In the genomic region with DNA sequence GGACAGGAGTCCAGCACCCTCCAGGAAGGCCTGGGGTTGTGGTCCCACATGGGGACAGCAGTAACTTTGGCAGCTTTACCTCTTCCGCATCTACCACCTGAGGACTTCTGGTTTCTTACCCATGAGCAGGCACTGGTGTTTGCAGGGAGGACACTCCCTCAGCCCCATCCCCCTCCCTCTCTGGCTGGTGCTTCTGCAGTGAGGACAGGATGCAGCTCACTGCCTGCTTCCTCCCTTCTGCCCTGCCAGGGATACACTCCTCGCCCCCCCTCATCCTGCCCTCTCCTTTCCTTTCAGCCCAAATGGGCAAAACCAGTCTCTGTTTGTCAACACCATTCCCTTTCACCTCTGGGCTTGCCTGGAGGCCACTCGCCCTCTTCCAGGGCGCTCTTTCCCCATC, we compare ENCODE assay signal across 22 cellular contexts.
DNase-seq lines count a peak whose midpoint lies in the region; ATAC-seq and TF ChIP-seq lines count a peak whose summit lies in the region.
"Had no signal": no experiment of that assay in that cellular context is flagged by ENCODE, and none has a peak within 500 bp of the region (broad histone marks: within the 10 kb centered on the region; RNA-seq: fewer than 3 reads in every experiment).

No MANE protein-coding gene starts in this region.

- no peaks in the 10 kb centered on the region for H3K27me3 ChIP-seq in RWPE2 (ENCODE audit: insufficient read depth, poor library complexity, severe bottlenecking)
- no peaks in the 10 kb centered on the region for H3K27me3 ChIP-seq in upper lobe of right lung
- H3K27me3 ChIP-seq in esophagus squamous epithelium: no peaks in the 10 kb centered on the region
- H3K27me3 ChIP-seq: body of pancreas, esophagus muscularis mucosa, neutrophil, right atrium auricular region had no signal

- peaks cover 4% of the 10 kb centered on the region for H3K4me1 ChIP-seq in RWPE2 (ENCODE audit: insufficient read depth, poor library complexity, severe bottlenecking)
- peaks cover 16% of the 10 kb centered on the region for H3K4me1 ChIP-seq in upper lobe of right lung
- H3K4me1 ChIP-seq in esophagus squamous epithelium: peaks cover 0 to 61% (median 10%) of the 10 kb centered on the region in 3 donors
- H3K4me1 ChIP-seq: body of pancreas had no signal

- H3K4me3 ChIP-seq in RWPE2 (ENCODE audit: severe bottlenecking): no peak overlapping the region
- no peak overlapping the region for H3K4me3 ChIP-seq in upper lobe of right lung
- no peak overlapping the region for H3K4me3 ChIP-seq in esophagus squamous epithelium
- H3K4me3 ChIP-seq: body of pancreas, esophagus muscularis mucosa, right atrium auricular region had no signal

- no peak overlapping the region for H3K4me3 Mint-ChIP-seq in activated naive CD8-positive, alpha-beta T cell treated with anti-CD3 and anti-CD28 coated beads, Interleukin-2, amount 50 U/mL, for 24 hours
- no peak overlapping the region for H3K4me3 Mint-ChIP-seq in activated naive CD8-positive, alpha-beta T cell treated with anti-CD3 and anti-CD28 coated beads for 36 hours
- H3K4me3 Mint-ChIP-seq: activated naive CD4-positive, alpha-beta T cell treated with anti-CD3 and anti-CD28 coated beads, Interleukin-2, amount 10 ng/mL, durations not matched to agents 7 days and 5 days; CD8-positive, alpha-beta T cell; dendritic cell treated with granulocyte-macrophage colony-stimulating factor and Interleukin-4, amounts not matched to agents 40 ng/mL and 50 ng/mL, for 4 days; IgD-negative memory B cell had no signal

- peak; percentile 3 for DNase-seq in activated naive CD8-positive, alpha-beta T cell treated with anti-CD3 and anti-CD28 coated beads, Interleukin-2, amount 50 U/mL, for 24 hours
- no peak for DNase-seq in activated naive CD8-positive, alpha-beta T cell treated with anti-CD3 and anti-CD28 coated beads for 36 hours
- DNase-seq in RWPE2 (ENCODE audit: low spot score) (no peak), islet precursor cell (peak; percentile 65), upper lobe of right lung (no peak), esophagus squamous epithelium (lab: John Stamatoyannopoulos, UW) (no peak)
- no peak for DNase-seq in activated CD4-positive, alpha-beta T cell treated with anti-CD3 and anti-CD28 coated beads, Interleukin-2, amount 50 U/mL, for 4 hours
- DNase-seq in stimulated activated CD4-positive, alpha-beta T cell treated with anti-CD3 and anti-CD28 coated beads, Interleukin-4, amount 100 ng/mL, for 4 hours: no peak
- DNase-seq: ACHN; activated CD4-positive, alpha-beta T cell treated with anti-CD3 and anti-CD28 coated beads, Interleukin-2, amount 50 U/mL, for 48 hours; activated naive CD4-positive, alpha-beta T cell treated with anti-CD3 and anti-CD28 coated beads, Interleukin-2, amount 10 ng/mL, durations not matched to agents 7 days and 5 days; body of pancreas; CD8-positive, alpha-beta T cell; EL; glutamatergic neuron; NCI-H2107; NCI-H748 treated with DMSO at 0.1 percent for 48 hours had no signal

- no peak overlapping the region for H3K27ac Mint-ChIP-seq in activated naive CD8-positive, alpha-beta T cell treated with anti-CD3 and anti-CD28 coated beads, Interleukin-2, amount 50 U/mL, for 24 hours
- no peak overlapping the region for H3K27ac Mint-ChIP-seq in activated naive CD8-positive, alpha-beta T cell treated with anti-CD3 and anti-CD28 coated beads for 36 hours
- H3K27ac Mint-ChIP-seq: activated naive CD4-positive, alpha-beta T cell treated with anti-CD3 and anti-CD28 coated beads, Interleukin-2, amount 10 ng/mL, durations not matched to agents 7 days and 5 days; CD8-positive, alpha-beta T cell; dendritic cell treated with granulocyte-macrophage colony-stimulating factor and Interleukin-4, amounts not matched to agents 40 ng/mL and 50 ng/mL, for 4 days had no signal

- TF ChIP-seq CTCF in RWPE2 (IDR thresholded peaks at IDR 0.05; ENCODE audit: poor library complexity, severe bottlenecking) (no peak), upper lobe of right lung (IDR thresholded peaks at IDR 0.05) (no peak), esophagus squamous epithelium (IDR thresholded peaks at IDR 0.05) (no peak)

- no peak for TF ChIP-seq POLR2A in esophagus squamous epithelium (IDR thresholded peaks at IDR 0.05)

- no peaks in the 10 kb centered on the region for H3K36me3 Mint-ChIP-seq in activated naive CD8-positive, alpha-beta T cell treated with anti-CD3 and anti-CD28 coated beads, Interleukin-2, amount 50 U/mL, for 24 hours (ENCODE audit: low read depth)
- no peaks in the 10 kb centered on the region for H3K36me3 Mint-ChIP-seq in activated naive CD8-positive, alpha-beta T cell treated with anti-CD3 and anti-CD28 coated beads for 36 hours
- H3K36me3 Mint-ChIP-seq: activated naive CD4-positive, alpha-beta T cell treated with anti-CD3 and anti-CD28 coated beads, Interleukin-2, amount 10 ng/mL, durations not matched to agents 7 days and 5 days; CD8-positive, alpha-beta T cell; IgD-negative memory B cell had no signal

- no peaks in the 10 kb centered on the region for H3K9me3 Mint-ChIP-seq in activated naive CD8-positive, alpha-beta T cell treated with anti-CD3 and anti-CD28 coated beads, Interleukin-2, amount 50 U/mL, for 24 hours
- no peaks in the 10 kb centered on the region for H3K9me3 Mint-ChIP-seq in activated naive CD8-positive, alpha-beta T cell treated with anti-CD3 and anti-CD28 coated beads for 36 hours
- H3K9me3 Mint-ChIP-seq: activated naive CD4-positive, alpha-beta T cell treated with anti-CD3 and anti-CD28 coated beads, Interleukin-2, amount 10 ng/mL, durations not matched to agents 7 days and 5 days; CD8-positive, alpha-beta T cell; dendritic cell treated with granulocyte-macrophage colony-stimulating factor and Interleukin-4, amounts not matched to agents 40 ng/mL and 50 ng/mL, for 4 days; IgD-negative memory B cell had no signal

- H3K4me1 Mint-ChIP-seq in activated naive CD8-positive, alpha-beta T cell treated with anti-CD3 and anti-CD28 coated beads, Interleukin-2, amount 50 U/mL, for 24 hours: no peaks in the 10 kb centered on the region
- no peaks in the 10 kb centered on the region for H3K4me1 Mint-ChIP-seq in activated naive CD8-positive, alpha-beta T cell treated with anti-CD3 and anti-CD28 coated beads for 36 hours
- H3K4me1 Mint-ChIP-seq: activated naive CD4-positive, alpha-beta T cell treated with anti-CD3 and anti-CD28 coated beads, Interleukin-2, amount 10 ng/mL, durations not matched to agents 7 days and 5 days had no signal

- peaks cover 8% of the 10 kb centered on the region for H3K27me3 Mint-ChIP-seq in activated naive CD8-positive, alpha-beta T cell treated with anti-CD3 and anti-CD28 coated beads, Interleukin-2, amount 50 U/mL, for 24 hours
- H3K27me3 Mint-ChIP-seq in activated naive CD8-positive, alpha-beta T cell treated with anti-CD3 and anti-CD28 coated beads for 36 hours: no peaks in the 10 kb centered on the region

- intact Hi-C loops in upper lobe of right lung (cut with DNase I): no loop called here
- intact Hi-C loops in esophagus squamous epithelium (cut with DNase I): no loop called here

- H3K36me3 ChIP-seq in RWPE2 (ENCODE audit: low read depth) (peaks cover 28% of the 10 kb centered on the region), upper lobe of right lung (no peaks in the 10 kb centered on the region), esophagus squamous epithelium (no peaks in the 10 kb centered on the region)
- H3K36me3 ChIP-seq: esophagus muscularis mucosa, neutrophil, right atrium auricular region had no signal

- H3K9me3 ChIP-seq in RWPE2 (ENCODE audit: severe bottlenecking) (no peaks in the 10 kb centered on the region), upper lobe of right lung (no peaks in the 10 kb centered on the region), esophagus squamous epithelium (no peaks in the 10 kb centered on the region)
- H3K9me3 ChIP-seq: body of pancreas, esophagus muscularis mucosa, neutrophil, right atrium auricular region had no signal

- WGBS in esophagus squamous epithelium, 2 donors: 66 to 73% methylated on average over 3 to 4 of the region's 4 CpGs

- H3K27ac ChIP-seq in RWPE2 (ENCODE audit: poor library complexity, severe bottlenecking) (no peak overlapping the region), upper lobe of right lung (no peak overlapping the region), esophagus squamous epithelium (no peak overlapping the region)
- H3K27ac ChIP-seq: body of pancreas, esophagus muscularis mucosa, neutrophil, right atrium auricular region had no signal

- no peak for ATAC-seq in activated naive CD8-positive, alpha-beta T cell treated with anti-CD3 and anti-CD28 coated beads, Interleukin-2, amount 50 U/mL, for 24 hours
- ATAC-seq in RWPE2 (ENCODE audit: low read depth) (peak; percentile 52; the same call in 1 of the 3 replicates), upper lobe of right lung (peak; percentile 59)
- ATAC-seq: body of pancreas; CD8-positive, alpha-beta T cell had no signal

Comparison
In these comparisons a context has a peak if more than half of its experiments do, and no peak if none do; other contexts are left out.
1. DNase-seq: peak in activated naive CD8-positive, alpha-beta T cell treated with anti-CD3 and anti-CD28 coated beads, Interleukin-2, amount 50 U/mL, for 24 hours (single experiment) and islet precursor cell (single experiment); none in activated naive CD8-positive, alpha-beta T cell treated with anti-CD3 and anti-CD28 coated beads for 36 hours (single experiment), RWPE2 (single experiment), upper lobe of right lung (single experiment), esophagus squamous epithelium (single experiment), activated CD4-positive, alpha-beta T cell treated with anti-CD3 and anti-CD28 coated beads, Interleukin-2, amount 50 U/mL, for 4 hours (0 of 2) and stimulated activated CD4-positive, alpha-beta T cell treated with anti-CD3 and anti-CD28 coated beads, Interleukin-4, amount 100 ng/mL, for 4 hours (0 of 2).